Comparison of ENCODE assay signal across 40 cellular contexts in genomic region chr19:42561512-42561911, GRCh38. TPM values are rescaled to one million over a fixed set of nuclear protein-coding genes. Genes with fewer than 3 reads are reported as not detected.
"Had no signal": no experiment of that assay in that cellular context is flagged by ENCODE, and none has a peak within 500 bp of the region (broad histone marks: within the 10 kb centered on the region; RNA-seq: fewer than 3 reads in every experiment).

No MANE protein-coding gene starts in this region.

- H3K27ac Mint-ChIP-seq: activated CD4-positive, alpha-beta T cell treated with anti-CD3 and anti-CD28 coated beads, Interleukin-2, amount 10 ng/mL, durations not matched to agents 7 days and 5 days; activated CD8-positive, alpha-beta T cell treated with anti-CD3 and anti-CD28 coated beads for 36 hours; activated T-helper 17 cell treated with anti-CD3 and anti-CD28 coated beads, Interleukin-2, amount 50 U/mL, for 72 hours; effector memory CD8-positive, alpha-beta T cell; nephron; progenitor cell of endocrine pancreas; stimulated activated memory B cell treated with anti-CD40 and anti-IgM and Interleukin-4, amounts not matched to agents 10 μg/mL and 1 μg/mL and 100 μg/mL, for 72 hours had no signal

- H3K36me3 Mint-ChIP-seq: stimulated activated memory B cell treated with anti-CD40 and anti-IgM and Interleukin-4, amounts not matched to agents 10 μg/mL and 1 μg/mL and 100 μg/mL, for 72 hours had no signal

- H3K4me1 ChIP-seq: thyroid gland, upper lobe of right lung had no signal

- H3K27ac ChIP-seq: gastroesophageal sphincter, left lung, lower lobe of right lung, neutrophil, ovary, sigmoid colon, thyroid gland, upper lobe of right lung had no signal

- H3K4me3 ChIP-seq: gastroesophageal sphincter, left lung, lower lobe of right lung, ovary, sigmoid colon, smooth muscle cell, thyroid gland, upper lobe of right lung had no signal

- DNase-seq: activated CD4-positive, alpha-beta T cell treated with anti-CD3 and anti-CD28 coated beads, Interleukin-2, amount 10 ng/mL, durations not matched to agents 7 days and 5 days; activated CD4-positive, CD25-positive, alpha-beta regulatory T cell treated with anti-CD3 and anti-CD28 coated beads, Interleukin-2, amount 50 U/mL, for 72 hours; activated CD8-positive, alpha-beta T cell treated with anti-CD3 and anti-CD28 coated beads for 36 hours; activated gamma-delta T cell treated with Interleukin-2 at 50 U/mL for 16 hours; activated naive CD4-positive, alpha-beta T cell treated with anti-CD3 and anti-CD28 coated beads, Interleukin-2, amount 50 U/mL, for 16 hours; activated T-cell treated with anti-CD3 and anti-CD28 coated beads, Interleukin-2, amount 50 U/mL, for 4 hours; amniotic stem cell; caudate nucleus; cortex of kidney; effector memory CD8-positive, alpha-beta T cell; hippocampal formation; left lung; lower lobe of right lung; mesenchymal stem cell; ovary; retina; sigmoid colon; stimulated activated CD4-positive, alpha-beta T cell treated with anti-CD3 and anti-CD28 coated beads, Interleukin-1b, Interleukin-23, amount 100 ng/mL, for 48 hours; stimulated activated CD4-positive, alpha-beta T cell treated with anti-CD3 and anti-CD28 coated beads, Interleukin-4, amount 100 ng/mL, for 4 hours; stimulated activated CD8-positive, alpha-beta memory T cell treated with anti-CD3 and anti-CD28 coated beads, Interleukin-4, amount 100 ng/mL, for 48 hours; stimulated activated naive CD8-positive, alpha-beta T cell treated with anti-CD3 and anti-CD28 coated beads, Interleukin-15, amount 100 ng/mL, for 72 hours; substantia nigra; thyroid gland; upper lobe of right lung had no signal

- H3K9me3 Mint-ChIP-seq: activated CD4-positive, alpha-beta T cell treated with anti-CD3 and anti-CD28 coated beads, Interleukin-2, amount 10 ng/mL, durations not matched to agents 7 days and 5 days; activated CD8-positive, alpha-beta T cell treated with anti-CD3 and anti-CD28 coated beads for 36 hours; activated T-cell treated with anti-CD3 and anti-CD28 coated beads, Interleukin-2, amount 50 U/mL, for 4 hours; activated T-helper 17 cell treated with anti-CD3 and anti-CD28 coated beads, Interleukin-2, amount 50 U/mL, for 72 hours; effector memory CD8-positive, alpha-beta T cell; nephron; stimulated activated memory B cell treated with anti-CD40 and anti-IgM and Interleukin-4, amounts not matched to agents 10 μg/mL and 1 μg/mL and 100 μg/mL, for 72 hours; stimulated activated naive CD8-positive, alpha-beta T cell treated with anti-CD3 and anti-CD28 coated beads, Interleukin-15, amount 100 ng/mL, for 72 hours had no signal

- H3K4me2 ChIP-seq: smooth muscle cell had no signal

- H3K27me3 ChIP-seq: neutrophil, ovary, thyroid gland had no signal

- ATAC-seq: activated CD8-positive, alpha-beta T cell treated with anti-CD3 and anti-CD28 coated beads for 36 hours; activated T-cell treated with anti-CD3 and anti-CD28 coated beads, Interleukin-2, amount 50 U/mL, for 4 hours; activated T-helper 17 cell treated with anti-CD3 and anti-CD28 coated beads, Interleukin-2, amount 50 U/mL, for 72 hours; effector memory CD8-positive, alpha-beta T cell; gastroesophageal sphincter; left lung; stimulated activated memory B cell treated with anti-CD40 and anti-IgM and Interleukin-4, amounts not matched to agents 10 μg/mL and 1 μg/mL and 100 μg/mL, for 72 hours; stimulated activated naive CD8-positive, alpha-beta T cell treated with anti-CD3 and anti-CD28 coated beads, Interleukin-15, amount 100 ng/mL, for 72 hours; upper lobe of right lung had no signal

- H3K4me1 Mint-ChIP-seq: activated CD4-positive, alpha-beta T cell treated with anti-CD3 and anti-CD28 coated beads, Interleukin-2, amount 10 ng/mL, durations not matched to agents 7 days and 5 days had no signal

- H3K36me3 ChIP-seq: gastroesophageal sphincter, left lung, lower lobe of right lung, neutrophil, ovary, sigmoid colon, thyroid gland, upper lobe of right lung had no signal

- H3K9me3 ChIP-seq: gastroesophageal sphincter, left lung, lower lobe of right lung, neutrophil, ovary, sigmoid colon, thyroid gland, upper lobe of right lung had no signal

- H3K4me3 Mint-ChIP-seq: activated CD4-positive, alpha-beta T cell treated with anti-CD3 and anti-CD28 coated beads, Interleukin-2, amount 10 ng/mL, durations not matched to agents 7 days and 5 days; activated CD8-positive, alpha-beta T cell treated with anti-CD3 and anti-CD28 coated beads for 36 hours; activated T-cell treated with anti-CD3 and anti-CD28 coated beads, Interleukin-2, amount 50 U/mL, for 4 hours; activated T-helper 17 cell treated with anti-CD3 and anti-CD28 coated beads, Interleukin-2, amount 50 U/mL, for 72 hours; effector memory CD8-positive, alpha-beta T cell; nephron; stimulated activated memory B cell treated with anti-CD40 and anti-IgM and Interleukin-4, amounts not matched to agents 10 μg/mL and 1 μg/mL and 100 μg/mL, for 72 hours; stimulated activated naive CD8-positive, alpha-beta T cell treated with anti-CD3 and anti-CD28 coated beads, Interleukin-15, amount 100 ng/mL, for 72 hours had no signal

RNA-seq across cellular contexts. Expression of gene CEACAM8, which starts 33.2 kb away (rescaled TPM):
- total RNA-seq: activated CD4-positive, alpha-beta T cell treated with anti-CD3 and anti-CD28 coated beads, Interleukin-2, amount 10 ng/mL, durations not matched to agents 7 days and 5 days; activated CD8-positive, alpha-beta T cell treated with anti-CD3 and anti-CD28 coated beads for 36 hours; activated T-cell treated with anti-CD3 and anti-CD28 coated beads, Interleukin-2, amount 50 U/mL, for 4 hours; activated T-helper 17 cell treated with anti-CD3 and anti-CD28 coated beads, Interleukin-2, amount 50 U/mL, for 72 hours; astrocyte; chondrocyte; endothelial cell of umbilical vein; fibroblast of lung; fibroblast of villous mesenchyme; gastroesophageal sphincter; kidney epithelial cell; mucosa of gallbladder; ovary; progenitor cell of endocrine pancreas; sigmoid colon; smooth muscle cell; T-helper 1 cell treated with Interleukin-12 subunit alpha and Interleukin-12 subunit beta and Interleukin-4 antibody, amounts not matched to agents 30 ng/mL and 1 ng/mL, for 36 hours; thyroid gland; upper lobe of right lung had no signal
- polyA plus RNA-seq: endothelial cell of umbilical vein, esophagus, fibroblast of lung, ovary, smooth muscle cell had no signal

RNA-seq across cellular contexts. Expression of gene CEACAM1, which starts 33.2 kb away (rescaled TPM):
- total RNA-seq: chondrocyte, fibroblast of lung had no signal
